ENCODE assay signal across 21 cellular contexts in genomic region chr13:58594978-58595600, GRCh38.
"Had no signal": no experiment of that assay in that cellular context is flagged by ENCODE, and none has a peak within 500 bp of the region (broad histone marks: within the 10 kb centered on the region; RNA-seq: fewer than 3 reads in every experiment).

No MANE protein-coding gene starts in this region.

- H3K27ac Mint-ChIP-seq: IgD-negative memory B cell had no signal

- H3K9me3 ChIP-seq: SK-N-SH had no signal

- H3K27ac ChIP-seq: HL-60, KMS-11 had no signal

- H3K36me3 Mint-ChIP-seq: IgD-negative memory B cell had no signal

- H3K4me1 Mint-ChIP-seq: IgD-negative memory B cell had no signal

- ATAC-seq: K562 had no signal

- DNase-seq: Kasumi-1, MV-4-11, NCI-H1048, NCI-H1105, NCI-H1436 treated with DMSO at 0.1 percent for 48 hours, NCI-H1694, NCI-H187 treated with DMSO at 0.1 percent for 48 hours, NCI-H2029 treated with DMSO at 0.1 percent for 48 hours, NCI-H226, NCI-H446, NCI-H510A, NCI-H524 treated with DMSO at 0.1 percent for 48 hours, NCI-H774, RPMI8226, SHP77, SK-N-SH, SW 1271 had no signal

- H3K4me3 Mint-ChIP-seq: IgD-negative memory B cell had no signal

- H3K9me2 ChIP-seq: SK-N-SH had no signal

- H3K4me3 ChIP-seq: K562 had no signal

- H3K4me2 ChIP-seq: KMS-11, SK-N-SH had no signal

- H3K27me3 Mint-ChIP-seq: IgD-negative memory B cell had no signal

- H3K9ac ChIP-seq: KMS-11, SK-N-SH had no signal
